10 cellular contexts compared by ENCODE assay signal in genomic region chr4:130359537-130359936, GRCh38.
DNase-seq lines count a peak whose midpoint lies in the region; ATAC-seq and TF ChIP-seq lines count a peak whose summit lies in the region.
"Had no signal": no experiment of that assay in that cellular context is flagged by ENCODE, and none has a peak within 500 bp of the region (broad histone marks: within the 10 kb centered on the region; RNA-seq: fewer than 3 reads in every experiment).

No MANE protein-coding gene starts in this region.

- H3K9me3 ChIP-seq in breast epithelium: no peaks in the 10 kb centered on the region
- H3K9me3 ChIP-seq in naive thymus-derived CD4-positive, alpha-beta T cell (ENCODE audit: control insufficient read depth in 2 of 3, low read length in 3 of 3): no peaks in the 10 kb centered on the region

- CTCF ChIA-PET in MCF 10A (lab: Yijun Ruan, JAX): interaction anchor here (0.7 to 3.1 kb wide), 5 partner anchors 22 to 453 kb away, joined by 3 to 12 read pairs (median 4); no protein-coding TSS in a partner anchor
- CTCF ChIA-PET in naive thymus-derived CD4-positive, alpha-beta T cell (lab: Charles Lee): no interaction called here

- DNase-seq in MCF 10A (ENCODE audit: unreplicated experiment) (peak; percentile 39), breast epithelium (ENCODE audit: low spot score in 2 of 2) (no peak), foreskin fibroblast (peak; percentile 6 to 44), type B pancreatic cell (ENCODE audit: extremely low spot score, unreplicated experiment) (no peak), retina (no peak)
- DNase-seq in naive thymus-derived CD4-positive, alpha-beta T cell: no peak
- DNase-seq: CD4-positive, alpha-beta T cell; RPMI8226 had no signal

- no peak for TF ChIP-seq POLR2A in breast epithelium (IDR thresholded peaks at IDR 0.05)

- H3K36me3 ChIP-seq in breast epithelium: no peaks in the 10 kb centered on the region
- no peaks in the 10 kb centered on the region for H3K36me3 ChIP-seq in naive thymus-derived CD4-positive, alpha-beta T cell (ENCODE audit: control insufficient read depth in 2 of 3, insufficient read depth in 3 of 3, low read length in 3 of 3)

- BruUV-seq in MCF 10A (replicated peaks; lab: Mats Ljungman, UMichigan): no TSS peak

- ATAC-seq in SK-N-SH treated with all-trans-retinoic acid at 6 μM for 48 hours (peak; percentile 53; the same call in 2 of the 3 replicates), GM18511 (IDR thresholded peaks at IDR 0.05; ENCODE audit: unreplicated experiment) (no peak)
- no peak for ATAC-seq in naive thymus-derived CD4-positive, alpha-beta T cell

- H3K36me3 Mint-ChIP-seq in MCF 10A (ENCODE audit: insufficient read depth, unreplicated experiment) (no peaks in the 10 kb centered on the region), type B pancreatic cell (no peaks in the 10 kb centered on the region)
- H3K36me3 Mint-ChIP-seq in naive thymus-derived CD4-positive, alpha-beta T cell: no peaks in the 10 kb centered on the region

- TF ChIP-seq CTCF in MCF 10A (IDR thresholded peaks at IDR 0.05; ENCODE audit: unreplicated experiment) (peak; percentile 65), breast epithelium (IDR thresholded peaks at IDR 0.05) (no peak), foreskin fibroblast (IDR thresholded peaks at IDR 0.05; ENCODE audit: low read depth, low read length) (peak; percentile 30), type B pancreatic cell (conservative IDR thresholded peaks at IDR 0.05) (peak; percentile 68)

- H3K4me1 ChIP-seq in breast epithelium: no peaks in the 10 kb centered on the region
- H3K4me1 ChIP-seq in naive thymus-derived CD4-positive, alpha-beta T cell (ENCODE audit: control insufficient read depth in 2 of 2, insufficient read depth in 2 of 2, low read length in 2 of 2): no peaks in the 10 kb centered on the region

- H3K4me1 Mint-ChIP-seq in MCF 10A (ENCODE audit: insufficient read depth, unreplicated experiment): no peaks in the 10 kb centered on the region
- no peaks in the 10 kb centered on the region for H3K4me1 Mint-ChIP-seq in type B pancreatic cell (ENCODE audit: unreplicated experiment)
- H3K4me1 Mint-ChIP-seq in naive thymus-derived CD4-positive, alpha-beta T cell: no peaks in the 10 kb centered on the region

- no peaks in the 10 kb centered on the region for H3K27me3 ChIP-seq in breast epithelium
- H3K27me3 ChIP-seq in naive thymus-derived CD4-positive, alpha-beta T cell (ENCODE audit: control insufficient read depth in 2 of 2, insufficient read depth in 2 of 2, low read length in 2 of 2): no peaks in the 10 kb centered on the region

- POLR2A ChIA-PET in MCF 10A (lab: Yijun Ruan, JAX): interaction anchor here (0.7 kb wide), 1 partner anchor 9 kb away, joined by 3 read pairs; no protein-coding TSS in a partner anchor
- POLR2A ChIA-PET in naive thymus-derived CD4-positive, alpha-beta T cell (lab: Charles Lee): no interaction called here

- H3K9me3 Mint-ChIP-seq in MCF 10A (ENCODE audit: unreplicated experiment) (no peaks in the 10 kb centered on the region), type B pancreatic cell (no peaks in the 10 kb centered on the region)
- H3K9me3 Mint-ChIP-seq in naive thymus-derived CD4-positive, alpha-beta T cell: peaks cover 0 to 5% (median 0%) of the 10 kb centered on the region in 11 donors
- H3K9me3 Mint-ChIP-seq: CD4-positive, alpha-beta T cell had no signal

- H3K4me3 Mint-ChIP-seq in MCF 10A (ENCODE audit: unreplicated experiment) (no peak overlapping the region), type B pancreatic cell (no peak overlapping the region)
- no peak overlapping the region for H3K4me3 Mint-ChIP-seq in naive thymus-derived CD4-positive, alpha-beta T cell
- H3K4me3 Mint-ChIP-seq: CD4-positive, alpha-beta T cell had no signal

- H3K27ac ChIP-seq in breast epithelium: no peak overlapping the region
- H3K27ac ChIP-seq in naive thymus-derived CD4-positive, alpha-beta T cell (ENCODE audit: low read depth, low read length): no peak overlapping the region

- H3K27ac Mint-ChIP-seq in MCF 10A (ENCODE audit: low read depth, unreplicated experiment) (no peak overlapping the region), type B pancreatic cell (no peak overlapping the region)
- no peak overlapping the region for H3K27ac Mint-ChIP-seq in naive thymus-derived CD4-positive, alpha-beta T cell
- H3K27ac Mint-ChIP-seq: CD4-positive, alpha-beta T cell had no signal

- intact Hi-C loops in MCF 10A (cut with micrococcal nuclease): loop anchor here (1.0 to 10.0 kb wide), 2 partner anchors 449 to 725 kb away; no protein-coding TSS in a partner anchor
- intact Hi-C loops in breast epithelium (cut with DNase I; ENCODE audit: low total_unique reads): no loop called here
- intact Hi-C loops in naive thymus-derived CD4-positive, alpha-beta T cell (cut with micrococcal nuclease): no loop called here

- H3K27me3 Mint-ChIP-seq in MCF 10A (ENCODE audit: insufficient read depth, unreplicated experiment) (no peaks in the 10 kb centered on the region), type B pancreatic cell (no peaks in the 10 kb centered on the region)
- H3K27me3 Mint-ChIP-seq in naive thymus-derived CD4-positive, alpha-beta T cell: no peaks in the 10 kb centered on the region
- H3K27me3 Mint-ChIP-seq: CD4-positive, alpha-beta T cell had no signal

- H3K4me3 ChIP-seq in breast epithelium: no peak overlapping the region
- H3K4me3 ChIP-seq in foreskin fibroblast (ENCODE audit: low read depth in 1 of 2, low read length in 2 of 2): no peak overlapping the region
- no peak overlapping the region for H3K4me3 ChIP-seq in naive thymus-derived CD4-positive, alpha-beta T cell (ENCODE audit: low read length)

TF ChIP-seq in SK-N-SH treated with all-trans-retinoic acid at 6 μM for 48 hours, 23 proteins besides CTCF, POLR2A, EP300 and RAD21 (continues in another document):
- no peak for TF ChIP-seq ZC3H10 (CRISPR knock-in tag; IDR thresholded peaks at IDR 0.05)
- no peak for TF ChIP-seq PPARA (CRISPR knock-in tag; IDR thresholded peaks at IDR 0.05; ENCODE audit: borderline replicate concordance)
- TF ChIP-seq TSHZ2 (CRISPR knock-in tag; IDR thresholded peaks at IDR 0.05): no peak
- TF ChIP-seq TOX (CRISPR knock-in tag; IDR thresholded peaks at IDR 0.05; ENCODE audit: borderline replicate concordance): no peak
- TF ChIP-seq ZNF565 (CRISPR knock-in tag; conservative IDR thresholded peaks at IDR 0.05; ENCODE audit: low read depth): no peak
- TF ChIP-seq POU6F1 (CRISPR knock-in tag; IDR thresholded peaks at IDR 0.05; ENCODE audit: borderline replicate concordance, low read depth): no peak
- no peak for TF ChIP-seq ISL1 (CRISPR knock-in tag; IDR thresholded peaks at IDR 0.05)
- no peak for TF ChIP-seq CSDC2 (CRISPR knock-in tag; IDR thresholded peaks at IDR 0.05)
- no peak for TF ChIP-seq CSRNP3 (CRISPR knock-in tag; IDR thresholded peaks at IDR 0.05)
- no peak for TF ChIP-seq ZNF70 (CRISPR knock-in tag; IDR thresholded peaks at IDR 0.05)
- TF ChIP-seq TCF4 (CRISPR knock-in tag; IDR thresholded peaks at IDR 0.05; ENCODE audit: borderline replicate concordance): no peak

Comparison
In these comparisons a context has a peak if more than half of its experiments do, and no peak if none do; other contexts are left out.
1. DNase-seq: peak in MCF 10A (single experiment) and foreskin fibroblast (2 of 2); none in breast epithelium (0 of 2), type B pancreatic cell (single experiment), retina (single experiment) and naive thymus-derived CD4-positive, alpha-beta T cell (0 of 9).
2. CTCF ChIP-seq: peak in MCF 10A (single experiment), foreskin fibroblast (single experiment) and type B pancreatic cell (single experiment); none in breast epithelium (0 of 3).